Comparison of ENCODE assay signal across 14 cellular contexts in genomic region chr17:4536742-4537411, GRCh38. TPM values are rescaled to one million over a fixed set of nuclear protein-coding genes. Genes with fewer than 3 reads are reported as not detected.
DNase-seq lines count a peak whose midpoint lies in the region; ATAC-seq and TF ChIP-seq lines count a peak whose summit lies in the region.
"Had no signal": no experiment of that assay in that cellular context is flagged by ENCODE, and none has a peak within 500 bp of the region (broad histone marks: within the 10 kb centered on the region; RNA-seq: fewer than 3 reads in every experiment).

No MANE protein-coding gene starts in this region.

- H3K9me3 Mint-ChIP-seq in neural progenitor cell, result no peaks in the 10 kb centered on the region
- H3K9me3 Mint-ChIP-seq: central memory CD8-positive, alpha-beta T cell had no signal

- no peak for TF ChIP-seq POLR2A in breast epithelium (IDR thresholded peaks at IDR 0.05)

- H3K36me3 Mint-ChIP-seq in neural progenitor cell, result peaks cover 3% of the 10 kb centered on the region

- no peaks in the 10 kb centered on the region for H3K36me3 ChIP-seq in breast epithelium
- H3K36me3 ChIP-seq in mammary epithelial cell (ENCODE audit: insufficient read depth, low read length), result peaks cover 8% of the 10 kb centered on the region
- H3K36me3 ChIP-seq in esophagus (ENCODE audit: control insufficient read depth in 2 of 2, insufficient read depth in 2 of 2, low read length in 1 of 2), result peaks cover 4 to 33% of the 10 kb centered on the region in 2 donors
- H3K36me3 ChIP-seq in neural progenitor cell, result no peaks in the 10 kb centered on the region

- no peak for TF ChIP-seq CTCF in breast epithelium (IDR thresholded peaks at IDR 0.05)
- TF ChIP-seq CTCF in mammary epithelial cell (conservative IDR thresholded peaks at IDR 0.05 in 1 of 2, IDR thresholded peaks at IDR 0.05 in 1 of 2; ENCODE audit: extremely low read depth in 1 of 2, insufficient read depth in 1 of 2, low read depth in 1 of 2, low read length in 2 of 2), result no peak
- TF ChIP-seq CTCF in neural progenitor cell (IDR thresholded peaks at IDR 0.05), result no peak

- no peaks in the 10 kb centered on the region for H3K9me3 ChIP-seq in breast epithelium
- no peaks in the 10 kb centered on the region for H3K9me3 ChIP-seq in mammary epithelial cell (replicated peaks; ENCODE audit: insufficient read depth, low read length)
- peaks cover 0 to 4% of the 10 kb centered on the region in 2 donors for H3K9me3 ChIP-seq in esophagus (ENCODE audit: control insufficient read depth in 2 of 2, insufficient read depth in 1 of 2, low read depth in 1 of 2, low read length in 1 of 2)
- no peaks in the 10 kb centered on the region for H3K9me3 ChIP-seq in neural progenitor cell (ENCODE audit: low read depth)

- H3K27me3 Mint-ChIP-seq in neural progenitor cell (ENCODE audit: insufficient read depth, low read depth), result peaks cover 3% of the 10 kb centered on the region
- H3K27me3 Mint-ChIP-seq: central memory CD8-positive, alpha-beta T cell had no signal

- H2AFZ ChIP-seq in mammary epithelial cell (ENCODE audit: low read depth, low read length), result no peak overlapping the region
- H2AFZ ChIP-seq in neural progenitor cell (replicated peaks), result no peak overlapping the region

- no peak overlapping the region for H3K27ac Mint-ChIP-seq in neural progenitor cell

- 78% methylated on average over 6 of the region's 18 CpGs for WGBS in mammary epithelial cell (ENCODE audit: low coverage, missing lambda C conversion rate)
- 33 to 44% methylated on average over 17 to 18 of the region's 18 CpGs for WGBS in esophagus, 2 donors

- H3K79me2 ChIP-seq in mammary epithelial cell (ENCODE audit: insufficient read depth, low read length) (no peaks in the 10 kb centered on the region), neural progenitor cell (ENCODE audit: low read depth) (no peaks in the 10 kb centered on the region)

- H3K4me3 ChIP-seq in breast epithelium (peak overlapping the region; percentile 12 to 54 (median 18)), mammary epithelial cell (replicated peaks in 1 of 3; ENCODE audit: insufficient read depth in 1 of 3, low read depth in 2 of 3, low read length in 3 of 3) (no peak overlapping the region), esophagus (ENCODE audit: low read depth in 1 of 2, low read length in 2 of 2) (no peak overlapping the region), neural progenitor cell (no peak overlapping the region)

- H3F3A ChIP-seq in neural progenitor cell (ENCODE audit: low read depth), result peaks cover 3% of the 10 kb centered on the region

- H3K4me1 Mint-ChIP-seq in neural progenitor cell, result no peaks in the 10 kb centered on the region

- no peak overlapping the region for H3K4me2 ChIP-seq in mammary epithelial cell (ENCODE audit: insufficient read depth, low read depth, low read length)
- H3K4me2 ChIP-seq in neural progenitor cell, result peak overlapping the region; percentile 66

- BruUV-seq in mammary epithelial cell (replicated peaks; lab: Mats Ljungman, UMichigan), result no TSS peak

- intact Hi-C loops in breast epithelium (cut with DNase I; ENCODE audit: low total_unique reads), result no loop called here
- intact Hi-C loops in mammary epithelial cell (cut with micrococcal nuclease), result no loop called here

- H3K4me1 ChIP-seq in breast epithelium (peaks cover 24 to 29% of the 10 kb centered on the region in 2 donors), mammary epithelial cell (ENCODE audit: insufficient read depth, low read length) (peaks cover 5% of the 10 kb centered on the region), esophagus (ENCODE audit: control insufficient read depth in 2 of 2, insufficient read depth in 2 of 2, low read length in 1 of 2) (peaks cover 3 to 30% of the 10 kb centered on the region in 2 donors), neural progenitor cell (peaks cover 22% of the 10 kb centered on the region)

- H3K27me3 ChIP-seq in breast epithelium (no peaks in the 10 kb centered on the region), mammary epithelial cell (ENCODE audit: insufficient read depth, low read length) (no peaks in the 10 kb centered on the region), esophagus (ENCODE audit: control insufficient read depth in 1 of 2, insufficient read depth in 2 of 2, low read length in 2 of 2) (no peaks in the 10 kb centered on the region), neural progenitor cell (no peaks in the 10 kb centered on the region)

- peak overlapping the region; percentile 40 to 90 for H3K27ac ChIP-seq in breast epithelium
- no peak overlapping the region for H3K27ac ChIP-seq in mammary epithelial cell (ENCODE audit: insufficient read depth, low read depth, low read length)
- peak overlapping the region; percentile 32 to 53 for H3K27ac ChIP-seq in esophagus (ENCODE audit: low read depth in 2 of 2, low read length in 1 of 2)
- H3K27ac ChIP-seq in neural progenitor cell, result no peak overlapping the region

- no peak for ATAC-seq in GM19463 (IDR thresholded peaks at IDR 0.05; ENCODE audit: unreplicated experiment)
- ATAC-seq in HG02938 (IDR thresholded peaks at IDR 0.05; ENCODE audit: unreplicated experiment), result no peak

- dilution Hi-C loops in mammary epithelial cell (cut with HindIII; ENCODE audit: low sequenced_read_pairs), result loop anchor here (5.0 kb wide), 1 partner anchor 60 kb away; no protein-coding TSS in a partner anchor

- H3K9ac ChIP-seq in mammary epithelial cell (ENCODE audit: insufficient read depth, low read length) (no peak overlapping the region), neural progenitor cell (no peak overlapping the region)

- DNase-seq in breast epithelium (ENCODE audit: low spot score in 2 of 2) (no peak), mammary epithelial cell (no peak), neural progenitor cell (ENCODE audit: low spot score) (no peak), NCI-H1694 treated with DMSO at 0.1 percent for 48 hours (lab: John Stamatoyannopoulos, UW) (no peak), NCI-H2196 (lab: John Stamatoyannopoulos, UW; ENCODE audit: unreplicated experiment) (no peak)
- DNase-seq: NCI-H2081; stimulated activated CD8-positive, alpha-beta memory T cell treated with anti-CD3 and anti-CD28 coated beads, Interleukin-4, amount 100 ng/mL, for 48 hours had no signal

- H4K20me1 ChIP-seq in mammary epithelial cell (ENCODE audit: insufficient read depth, low read length), result no peaks in the 10 kb centered on the region
- H4K20me1 ChIP-seq in neural progenitor cell (ENCODE audit: low read depth), result no peaks in the 10 kb centered on the region

- CTCF ChIA-PET in mammary epithelial cell (lab: Charles Lee; ENCODE audit: low non-redundant PET), result interaction anchor here (0.6 kb wide), 1 partner anchor 112 kb away, joined by 4 read pairs; no protein-coding TSS in a partner anchor

- no peak overlapping the region for H3K4me3 Mint-ChIP-seq in neural progenitor cell
- H3K4me3 Mint-ChIP-seq: central memory CD8-positive, alpha-beta T cell had no signal

- in situ Hi-C loops in mammary epithelial cell (cut with MboI; ENCODE audit: low sequenced_read_pairs in 2 of 2), result no loop called here

RNA-seq across cellular contexts. Expression of gene MYBBP1A, which starts 18.3 kb away (rescaled TPM):
- total RNA-seq in breast epithelium (10 to 100 TPM; 26.9 to 61.6 (median 50.1) TPM), mammary epithelial cell (100 to 1,000 TPM in 1 of 2 donors, 10 to 100 TPM in 1; 63.2 to 105 TPM), neural progenitor cell (ENCODE audit: low replicate concordance) (17.4 and 44.6 TPM in 2 replicates)
- polyA plus RNA-seq in mammary epithelial cell (44.6 TPM), esophagus (10 to 100 TPM; 32.6 to 44.8 TPM)
- 80.4 TPM for polyA minus RNA-seq in mammary epithelial cell

RNA-seq across cellular contexts. Expression of gene GGT6, which starts 23.5 kb away (rescaled TPM):
- total RNA-seq in breast epithelium, result 10 to 100 TPM in 2 of 3 donors, not detected in 1; 12.8 to 33.8 TPM
- total RNA-seq in mammary epithelial cell, result 10 to 100 TPM in 1 of 2 donors, 1 to 10 TPM in 1; 3.1 to 13.8 TPM
- polyA plus RNA-seq in mammary epithelial cell, result 2.0 TPM
- polyA minus RNA-seq in mammary epithelial cell, result 2.3 TPM
- 10 to 100 TPM; 49.5 to 72.3 TPM for polyA plus RNA-seq in esophagus
- total RNA-seq in neural progenitor cell (ENCODE audit: low replicate concordance), result not detected in 2 replicates
- total RNA-seq: activated CD8-positive, alpha-beta memory T cell treated with anti-CD3 and anti-CD28 coated beads for 36 hours; pulmonary artery endothelial cell; SK-MEL-5 had no signal

RNA-seq across cellular contexts. Expression of gene SPNS2, which starts 38.2 kb away (rescaled TPM):
- total RNA-seq in breast epithelium, result 10 to 100 TPM in 2 of 3 donors, 1 to 10 TPM in 1; 5.3 to 14.1 (median 11.5) TPM
- under 1 TPM in 1 of 2 donors, not detected in 1; 0.67 TPM for total RNA-seq in mammary epithelial cell
- not detected for polyA plus RNA-seq in mammary epithelial cell
- 1.3 TPM for polyA minus RNA-seq in mammary epithelial cell
- 100 to 1,000 TPM in 1 of 2 donors, 10 to 100 TPM in 1; 95.3 to 238 TPM for polyA plus RNA-seq in esophagus
- total RNA-seq in neural progenitor cell (ENCODE audit: low replicate concordance), result 0.34 and 1.7 TPM in 2 replicates

RNA-seq across cellular contexts. Expression of gene SMTNL2, which starts 47.5 kb away (rescaled TPM):
- total RNA-seq in breast epithelium (1 to 10 TPM in 1 of 3 donors, under 1 TPM in 2; 0.16 to 1.8 (median 0.98) TPM), mammary epithelial cell (not detected), neural progenitor cell (ENCODE audit: low replicate concordance) (3.0 and 5.2 TPM in 2 replicates)
- polyA plus RNA-seq in mammary epithelial cell (not detected), esophagus (1 to 10 TPM in 1 of 2 donors, under 1 TPM in 1; 0.53 to 1.4 TPM)
- polyA minus RNA-seq in mammary epithelial cell, result not detected
- total RNA-seq: activated CD8-positive, alpha-beta memory T cell treated with anti-CD3 and anti-CD28 coated beads for 36 hours; pulmonary artery endothelial cell had no signal

Comparison
In these comparisons a context has a peak if more than half of its experiments do, and no peak if none do; other contexts are left out.
1. H3K27ac ChIP-seq: peak in breast epithelium (2 of 2) and esophagus (2 of 2); none in mammary epithelial cell (single experiment) and neural progenitor cell (single experiment).
2. H3K4me3 ChIP-seq: peak in breast epithelium (3 of 3); none in mammary epithelial cell (0 of 3), esophagus (0 of 2) and neural progenitor cell (single experiment).